14 cellular contexts compared by ENCODE assay signal in the genomic region with DNA sequence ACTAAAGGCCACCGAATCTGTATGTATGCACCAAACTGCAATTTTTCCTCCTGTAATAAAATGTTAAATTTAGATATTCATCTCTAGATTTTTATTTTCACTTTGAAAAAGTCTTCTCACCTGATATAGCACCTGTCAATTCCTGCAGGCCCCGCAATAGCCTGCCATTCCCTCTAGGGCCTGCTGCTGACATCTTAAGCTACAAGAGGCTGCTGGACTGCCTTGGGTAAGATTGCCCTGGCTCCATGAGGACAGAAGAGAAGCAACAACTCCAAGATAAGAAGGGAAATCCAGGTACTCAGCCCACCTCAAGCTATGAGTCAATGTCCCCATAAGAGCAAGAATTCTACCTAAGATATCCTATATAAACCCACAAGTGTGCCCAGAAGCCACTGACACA.
A peak's percentile ranks its signal among the peaks of the same experiment; 100 is the strongest.
DNase-seq lines count a peak whose midpoint lies in the region; ATAC-seq and TF ChIP-seq lines count a peak whose summit lies in the region.
"Had no signal": no experiment of that assay in that cellular context is flagged by ENCODE, and none has a peak within 500 bp of the region (broad histone marks: within the 10 kb centered on the region; RNA-seq: fewer than 3 reads in every experiment).

No MANE protein-coding gene starts in this region.

- H3K9me3 Mint-ChIP-seq in stimulated activated effector memory CD8-positive, alpha-beta T cell treated with anti-CD3 and anti-CD28 coated beads, Interleukin-12 subunit alpha, Interleukin-12 subunit beta, amount 100 ng/mL, for 72 hours = peaks cover 3% of the 10 kb centered on the region
- H3K9me3 Mint-ChIP-seq in naive thymus-derived CD8-positive, alpha-beta T cell = peaks cover 0 to 2% (median 0%) of the 10 kb centered on the region in 9 donors
- H3K9me3 Mint-ChIP-seq: activated naive CD4-positive, alpha-beta T cell treated with anti-CD3 and anti-CD28 coated beads, Interleukin-2, amount 50 U/mL, for 72 hours; CD8-positive, alpha-beta T cell; effector memory CD8-positive, alpha-beta T cell; stimulated activated naive CD8-positive, alpha-beta T cell treated with anti-CD3 and anti-CD28 coated beads, Interleukin-15, Interleukin-2, amounts not matched to agents 100 ng/mL and 50 ng/mL, for 24 hours had no signal

- in situ Hi-C loops in GM13977 (cut with MboI; ENCODE audit: low pct_unique_long_range_greater_than_20kb, low sequenced_read_pairs, unreplicated experiment) = no loop called here

- POLR2A ChIA-PET in GM10248 (lab: Yijun Ruan, JAX) = no interaction called here
- POLR2A ChIA-PET in naive thymus-derived CD8-positive, alpha-beta T cell (lab: Charles Lee) = no interaction called here

- no peaks in the 10 kb centered on the region for H3K36me3 Mint-ChIP-seq in stimulated activated effector memory CD8-positive, alpha-beta T cell treated with anti-CD3 and anti-CD28 coated beads, Interleukin-12 subunit alpha, Interleukin-12 subunit beta, amount 100 ng/mL, for 72 hours
- H3K36me3 Mint-ChIP-seq in naive thymus-derived CD8-positive, alpha-beta T cell = no peaks in the 10 kb centered on the region
- H3K36me3 Mint-ChIP-seq: activated naive CD4-positive, alpha-beta T cell treated with anti-CD3 and anti-CD28 coated beads, Interleukin-2, amount 50 U/mL, for 72 hours; CD8-positive, alpha-beta T cell had no signal

- H3K4me1 Mint-ChIP-seq in stimulated activated effector memory CD8-positive, alpha-beta T cell treated with anti-CD3 and anti-CD28 coated beads, Interleukin-12 subunit alpha, Interleukin-12 subunit beta, amount 100 ng/mL, for 72 hours = no peaks in the 10 kb centered on the region
- peaks cover 0 to 10% (median 0%) of the 10 kb centered on the region in 4 donors for H3K4me1 Mint-ChIP-seq in naive thymus-derived CD8-positive, alpha-beta T cell

- no peak overlapping the region for H3K27ac Mint-ChIP-seq in stimulated activated effector memory CD8-positive, alpha-beta T cell treated with anti-CD3 and anti-CD28 coated beads, Interleukin-12 subunit alpha, Interleukin-12 subunit beta, amount 100 ng/mL, for 72 hours
- H3K27ac Mint-ChIP-seq in naive thymus-derived CD8-positive, alpha-beta T cell = no peak overlapping the region
- H3K27ac Mint-ChIP-seq: activated naive CD4-positive, alpha-beta T cell treated with anti-CD3 and anti-CD28 coated beads, Interleukin-2, amount 50 U/mL, for 72 hours; CD8-positive, alpha-beta T cell; effector memory CD8-positive, alpha-beta T cell; stimulated activated naive CD8-positive, alpha-beta T cell treated with anti-CD3 and anti-CD28 coated beads, Interleukin-15, Interleukin-2, amounts not matched to agents 100 ng/mL and 50 ng/mL, for 24 hours had no signal

- peak; percentile 24 for ATAC-seq in GM21423 (IDR thresholded peaks at IDR 0.05; ENCODE audit: unreplicated experiment)
- peak; percentile 18 for ATAC-seq in HG03175 (IDR thresholded peaks at IDR 0.05; ENCODE audit: unreplicated experiment)
- no peak for ATAC-seq in stimulated activated effector memory CD8-positive, alpha-beta T cell treated with anti-CD3 and anti-CD28 coated beads, Interleukin-12 subunit alpha, Interleukin-12 subunit beta, amount 100 ng/mL, for 72 hours
- no peak for ATAC-seq in naive thymus-derived CD8-positive, alpha-beta T cell
- ATAC-seq: activated naive CD4-positive, alpha-beta T cell treated with anti-CD3 and anti-CD28 coated beads, Interleukin-2, amount 50 U/mL, for 72 hours; CD8-positive, alpha-beta T cell; effector memory CD8-positive, alpha-beta T cell had no signal

- H3K27ac ChIP-seq in coronary artery = no peak overlapping the region

- DNase-seq in GM13977 (ENCODE audit: low spot score) = peak; percentile 5
- peak; percentile 11 for DNase-seq in SK-N-DZ (ENCODE audit: low spot score)
- no peak for DNase-seq in coronary artery (ENCODE audit: low spot score)
- no peak for DNase-seq in GM10248 (ENCODE audit: extremely low spot score)
- DNase-seq in stimulated activated effector memory CD8-positive, alpha-beta T cell treated with anti-CD3 and anti-CD28 coated beads, Interleukin-12 subunit alpha, Interleukin-12 subunit beta, amount 100 ng/mL, for 72 hours (ENCODE audit: low spot score in 2 of 2) = no peak
- DNase-seq in naive thymus-derived CD8-positive, alpha-beta T cell = no peak
- DNase-seq: activated CD4-positive, alpha-beta T cell treated with anti-CD3 and anti-CD28 coated beads for 1 hour; effector memory CD8-positive, alpha-beta T cell; stimulated activated CD4-positive, alpha-beta T cell treated with anti-CD3 and anti-CD28 coated beads, Interleukin-12 subunit alpha, Interleukin-12 subunit beta, amount 100 ng/mL, for 4 hours had no signal

- H3K4me3 ChIP-seq in coronary artery = no peak overlapping the region

- H3K4me3 Mint-ChIP-seq in stimulated activated effector memory CD8-positive, alpha-beta T cell treated with anti-CD3 and anti-CD28 coated beads, Interleukin-12 subunit alpha, Interleukin-12 subunit beta, amount 100 ng/mL, for 72 hours = no peak overlapping the region
- no peak overlapping the region for H3K4me3 Mint-ChIP-seq in naive thymus-derived CD8-positive, alpha-beta T cell
- H3K4me3 Mint-ChIP-seq: CD8-positive, alpha-beta T cell; effector memory CD8-positive, alpha-beta T cell; stimulated activated naive CD8-positive, alpha-beta T cell treated with anti-CD3 and anti-CD28 coated beads, Interleukin-15, Interleukin-2, amounts not matched to agents 100 ng/mL and 50 ng/mL, for 24 hours had no signal

- peaks cover 0 to 1% (median 0%) of the 10 kb centered on the region in 5 donors for H3K27me3 Mint-ChIP-seq in naive thymus-derived CD8-positive, alpha-beta T cell
- H3K27me3 Mint-ChIP-seq: effector memory CD8-positive, alpha-beta T cell; stimulated activated naive CD8-positive, alpha-beta T cell treated with anti-CD3 and anti-CD28 coated beads, Interleukin-15, Interleukin-2, amounts not matched to agents 100 ng/mL and 50 ng/mL, for 24 hours had no signal

- TF ChIP-seq CTCF in GM13977 (IDR thresholded peaks at IDR 0.05; ENCODE audit: extremely low read depth, insufficient read depth, missing control alignments) = no peak
- TF ChIP-seq CTCF in coronary artery (IDR thresholded peaks at IDR 0.05) = no peak
- TF ChIP-seq CTCF in GM10248 (IDR thresholded peaks at IDR 0.05; ENCODE audit: control extremely low read depth, extremely low read depth, low read depth, missing control alignments) = no peak

- CTCF ChIA-PET in GM10248 (lab: Yijun Ruan, JAX) = interaction anchor here (1.1 kb wide), 1 partner anchor 46 kb away, joined by 3 read pairs; no protein-coding TSS in a partner anchor

Comparison
In these comparisons a context has a peak if more than half of its experiments do, and no peak if none do; other contexts are left out.
1. DNase-seq: peak in GM13977 (single experiment) and SK-N-DZ (single experiment); none in coronary artery (single experiment), GM10248 (single experiment), stimulated activated effector memory CD8-positive, alpha-beta T cell treated with anti-CD3 and anti-CD28 coated beads, Interleukin-12 subunit alpha, Interleukin-12 subunit beta, amount 100 ng/mL, for 72 hours (0 of 2) and naive thymus-derived CD8-positive, alpha-beta T cell (0 of 10).
2. ATAC-seq: peak in GM21423 (single experiment) and HG03175 (single experiment); none in stimulated activated effector memory CD8-positive, alpha-beta T cell treated with anti-CD3 and anti-CD28 coated beads, Interleukin-12 subunit alpha, Interleukin-12 subunit beta, amount 100 ng/mL, for 72 hours (single experiment) and naive thymus-derived CD8-positive, alpha-beta T cell (0 of 2).